In genomic region chr6:18263561-18264337, GRCh38 we compare ENCODE assay signal across 7 cellular contexts. TPM values are rescaled to one million over a fixed set of nuclear protein-coding genes. Genes with fewer than 3 reads are reported as not detected.
DNase-seq lines count a peak whose midpoint lies in the region; ATAC-seq and TF ChIP-seq lines count a peak whose summit lies in the region.

No MANE protein-coding gene starts in this region.

- H3K4me3 Mint-ChIP-seq in endodermal cell = peak overlapping the region; percentile 84

- H4K91ac ChIP-seq in mesenchymal stem cell (ENCODE audit: low read length) = peak overlapping the region; percentile 93

- peak overlapping the region; percentile 91 to 94 for H3K23ac ChIP-seq in mesenchymal stem cell (ENCODE audit: low read length in 2 of 2)

- TF ChIP-seq EP300 in stomach (IDR thresholded peaks at IDR 0.05) = no peak

- 0 to 1% methylated on average over 16 to 70 of the region's 70 CpGs for WGBS in endodermal cell (ENCODE audit: insufficient coverage in 1 of 2, insufficient read length in 1 of 2), 2 experiments
- WGBS in mesenchymal stem cell = under 1% methylated on average over 59 of the region's 70 CpGs
- 0 to 1% (median 1%) methylated on average over 25 to 70 of the region's 70 CpGs for WGBS in stomach, 5 donors

- peak overlapping the region; percentile 90 for H4K8ac ChIP-seq in mesenchymal stem cell (ENCODE audit: low read length)

- peak overlapping the region; percentile 92 for H3K27ac ChIP-seq in endodermal cell (ENCODE audit: low read depth, low read length)
- peak overlapping the region; percentile 69 for H3K27ac ChIP-seq in mesenchymal stem cell (ENCODE audit: low read length, poor library complexity, severe bottlenecking)
- H3K27ac ChIP-seq in stomach = peak overlapping the region; percentile 97 to 100 (median 100)

- H3K27me3 Mint-ChIP-seq in endodermal cell (ENCODE audit: insufficient read depth) = peaks cover 3% of the 10 kb centered on the region

- H2BK15ac ChIP-seq in mesenchymal stem cell (ENCODE audit: low read depth, poor library complexity, severe bottlenecking) = peak overlapping the region; percentile 90

- H2BK120ac ChIP-seq in mesenchymal stem cell (ENCODE audit: low read depth, low read length) = peak overlapping the region; percentile 55

- peak overlapping the region; percentile 97 for H3K4me3 ChIP-seq in endodermal cell (ENCODE audit: low read length)
- peak overlapping the region; percentile 92 to 95 for H3K4me3 ChIP-seq in mesenchymal stem cell (ENCODE audit: insufficient read depth in 1 of 2, low read depth in 1 of 2, low read length in 2 of 2)
- H3K4me3 ChIP-seq in stomach = peak overlapping the region; percentile 72 to 96 (median 90)

- TF ChIP-seq CTCF in endodermal cell (conservative IDR thresholded peaks at IDR 0.05) (no peak), stomach (IDR thresholded peaks at IDR 0.05) (no peak)

- H2AFZ ChIP-seq in mesenchymal stem cell (ENCODE audit: low read depth, low read length) = peak overlapping the region; percentile 66

- peak overlapping the region in 1 of 2 experiments; percentile 26 for H3K14ac ChIP-seq in mesenchymal stem cell (ENCODE audit: low read length in 2 of 2)

- TF ChIP-seq POLR2A in stomach (IDR thresholded peaks at IDR 0.05) = no peak

- peak overlapping the region; percentile 83 for H3K4ac ChIP-seq in mesenchymal stem cell (ENCODE audit: low read depth in 1 of 2, low read length in 2 of 2)

- H2AK5ac ChIP-seq in mesenchymal stem cell (ENCODE audit: low read length, severe bottlenecking) = no peak overlapping the region

- intact Hi-C loops in stomach (cut with DNase I; ENCODE audit: low total_unique reads) = no loop called here

- peaks cover 30% of the 10 kb centered on the region for H3K4me1 Mint-ChIP-seq in endodermal cell

- H3K27me3 ChIP-seq in endodermal cell (ENCODE audit: control insufficient read depth, insufficient read depth, low read length, poor library complexity, severe bottlenecking) (no peaks in the 10 kb centered on the region), mesenchymal stem cell (ENCODE audit: control insufficient read depth in 1 of 2, insufficient read depth in 1 of 2, low read length in 2 of 2) (no peaks in the 10 kb centered on the region), stomach (no peaks in the 10 kb centered on the region)

- DNase-seq in GM03348 (ENCODE audit: low spot score) (peak; percentile 91), LHCN-M2 (ENCODE audit: low read depth) (peak; percentile 26), endodermal cell (no peak), mesenchymal stem cell (peak; percentile 67), stomach (peak; percentile 74)
- peak; percentile 27 to 39 for DNase-seq in activated CD4-positive, alpha-beta T cell treated with anti-CD3 and anti-CD28 coated beads, Interleukin-2, amount 50 U/mL, for 48 hours

- H3K27ac Mint-ChIP-seq in endodermal cell = peak overlapping the region; percentile 91

- H3K4me1 ChIP-seq in endodermal cell (ENCODE audit: control insufficient read depth, insufficient read depth, low read length) (peaks cover 2% of the 10 kb centered on the region), mesenchymal stem cell (ENCODE audit: control insufficient read depth, insufficient read depth, low read depth, low read length) (peaks cover 9% of the 10 kb centered on the region), stomach (peaks cover 18 to 49% (median 34%) of the 10 kb centered on the region in 4 donors)

- H3K36me3 ChIP-seq in endodermal cell (ENCODE audit: control insufficient read depth, insufficient read depth, low read length) = peaks cover 14% of the 10 kb centered on the region
- peaks cover 0 to 4% of the 10 kb centered on the region in 2 experiments for H3K36me3 ChIP-seq in mesenchymal stem cell (ENCODE audit: control insufficient read depth in 1 of 2, insufficient read depth in 2 of 2, low read depth in 1 of 2, low read length in 2 of 2)
- no peaks in the 10 kb centered on the region for H3K36me3 ChIP-seq in stomach

- peak overlapping the region; percentile 45 to 85 for H2BK12ac ChIP-seq in mesenchymal stem cell (ENCODE audit: low read length in 2 of 2)

- peak; percentile 2 for ATAC-seq in GM21825 (IDR thresholded peaks at IDR 0.05; ENCODE audit: unreplicated experiment)

- H3K9ac ChIP-seq in endodermal cell (ENCODE audit: extremely low read depth, low read length, poor library complexity, severe bottlenecking) = peak overlapping the region; percentile 84
- H3K9ac ChIP-seq in mesenchymal stem cell (ENCODE audit: low read length) = peak overlapping the region; percentile 96

- peak overlapping the region; percentile 89 to 96 for H3K18ac ChIP-seq in mesenchymal stem cell (ENCODE audit: low read depth in 1 of 2, low read length in 2 of 2)

- peak overlapping the region; percentile 93 for H2BK5ac ChIP-seq in mesenchymal stem cell (ENCODE audit: low read depth, low read length, poor library complexity, severe bottlenecking)

- peaks cover 32% of the 10 kb centered on the region for H3K36me3 Mint-ChIP-seq in endodermal cell (ENCODE audit: low read depth)

- no peaks in the 10 kb centered on the region for H3K9me3 Mint-ChIP-seq in endodermal cell

- H3K4me2 ChIP-seq in mesenchymal stem cell (ENCODE audit: low read length, poor library complexity, severe bottlenecking) = peak overlapping the region; percentile 92

- H3K9me3 ChIP-seq in endodermal cell (ENCODE audit: control insufficient read depth, low read length) (peaks cover 10% of the 10 kb centered on the region), mesenchymal stem cell (ENCODE audit: control insufficient read depth, low read length) (no peaks in the 10 kb centered on the region), stomach (no peaks in the 10 kb centered on the region)

- no peaks in the 10 kb centered on the region for H3K79me1 ChIP-seq in mesenchymal stem cell (replicated peaks; ENCODE audit: low read length, poor library complexity, severe bottlenecking)

RNA-seq across cellular contexts. Expression of gene DEK, which starts 0.6 kb away (rescaled TPM):
- total RNA-seq in LHCN-M2 (2014; rRNA removed) (160 and 173 TPM in 2 replicates), endodermal cell (100 to 1,000 TPM; 139 to 171 TPM), stomach (100 to 1,000 TPM; 109 to 189 (median 146) TPM)
- 66.1 TPM for polyA plus RNA-seq in LHCN-M2 (2012)
- 179 TPM for polyA plus RNA-seq in endodermal cell (2013, experiment 1 of 2)
- 187 TPM for polyA plus RNA-seq in endodermal cell (2013, experiment 2 of 2)
- 82.1 TPM for polyA plus RNA-seq in mesenchymal stem cell (2013, experiment 1 of 2)
- 79.4 TPM for polyA plus RNA-seq in mesenchymal stem cell (2013, experiment 2 of 2)
- polyA plus RNA-seq in stomach = 10 to 100 TPM; 35.4 to 59.6 (median 48.4) TPM
